ENCODE assay signal across 8 cellular contexts in genomic region chr17:3048727-3049471, GRCh38.
DNase-seq lines count a peak whose midpoint lies in the region; ATAC-seq and TF ChIP-seq lines count a peak whose summit lies in the region.

No MANE protein-coding gene starts in this region.

- in situ Hi-C loops in GM18951 (cut with MboI; ENCODE audit: low sequenced_read_pairs, unreplicated experiment), result no loop called here

- TF ChIP-seq CTCF in choroid plexus epithelial cell (conservative IDR thresholded peaks at IDR 0.05; ENCODE audit: low read depth, low read length), result peak; percentile 80

- TF ChIP-seq POLR2A in GM18951 (IDR thresholded peaks at IDR 0.05; ENCODE audit: extremely low read depth, insufficient read depth, insufficient read length), result peak; percentile 35

- peak; percentile 90 for DNase-seq in AG08396 (ENCODE audit: low spot score)
- peak; percentile 95 for DNase-seq in NCI-H345 (lab: John Stamatoyannopoulos, UW)
- DNase-seq in activated CD4-positive, alpha-beta T cell treated with anti-CD3 and anti-CD28 coated beads for 1 hour, result peak; percentile 88
- peak; percentile 99 for DNase-seq in choroid plexus epithelial cell (ENCODE audit: low read depth)
- DNase-seq in kidney glomerular epithelial cell (lab: John Stamatoyannopoulos, UW), result peak; percentile 98
- DNase-seq in stimulated activated CD4-positive, alpha-beta T cell treated with anti-CD3 and anti-CD28 coated beads, Interleukin-15, amount 100 ng/mL, for 48 hours (ENCODE audit: low read depth in 2 of 2), result peak; percentile 91 to 93

- peak; percentile 89 for ATAC-seq in HG03280 (IDR thresholded peaks at IDR 0.05; ENCODE audit: unreplicated experiment)

- H3K4me3 ChIP-seq in choroid plexus epithelial cell (ENCODE audit: low read depth, low read length), result peak overlapping the region; percentile 81

Comparison
In these comparisons a context has a peak if more than half of its experiments do, and no peak if none do; other contexts are left out.
1. Peak in every context shown above with its lines: DNase-seq, ATAC-seq and H3K4me3 ChIP-seq.